1 cellular context compared by ENCODE assay signal in the genomic region with DNA sequence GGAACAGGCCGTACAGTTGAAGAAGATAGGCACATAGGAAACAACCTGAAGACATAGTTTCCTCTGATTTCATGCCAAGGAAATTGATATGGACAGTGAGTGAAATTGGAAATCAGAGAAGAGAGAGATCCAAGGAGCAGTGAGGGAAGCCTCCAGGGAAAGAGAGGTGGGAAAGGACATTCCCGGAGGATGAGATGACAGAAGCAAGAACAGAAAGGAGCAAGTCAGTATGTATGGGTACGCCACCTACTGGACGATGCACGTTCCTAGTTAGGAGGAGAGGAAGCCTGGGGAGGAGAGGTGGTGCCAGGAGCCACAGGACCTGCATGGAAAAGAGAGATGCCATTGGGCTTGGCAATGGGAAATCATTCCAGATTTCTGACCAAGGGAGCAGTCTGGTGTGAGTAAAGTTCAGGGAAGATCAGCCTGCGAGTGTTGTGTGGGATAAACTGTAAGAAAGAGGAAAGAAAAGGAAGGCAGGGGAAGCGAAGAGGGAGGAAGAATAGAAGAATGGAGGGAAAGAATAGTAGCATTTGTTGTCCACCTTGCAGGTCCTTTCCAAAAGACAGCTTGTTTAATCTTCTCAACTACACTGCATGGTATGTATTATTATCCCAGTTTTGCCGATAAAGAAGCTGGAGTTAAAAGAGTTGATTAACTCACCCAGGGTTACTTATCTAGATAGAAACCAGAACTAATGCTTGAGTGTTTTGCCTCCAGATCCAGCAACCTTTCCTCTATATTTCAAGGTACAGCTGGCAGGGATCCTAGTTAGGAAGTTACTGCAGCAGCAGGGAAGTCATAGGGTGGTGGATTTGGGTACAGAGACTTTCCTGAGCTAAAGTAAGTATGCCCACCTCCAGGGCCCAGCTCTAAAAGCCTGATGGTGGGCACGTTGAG.
A peak's percentile ranks its signal among the peaks of the same experiment; 100 is the strongest.
TF ChIP-seq lines count a peak whose summit lies in the region.

No MANE protein-coding gene starts in this region.

TF ChIP-seq in K562, 482 proteins besides CTCF, POLR2A, EP300 and RAD21 (continued from another document and continues in another):
- TF ChIP-seq NEUROD1 (IDR thresholded peaks at IDR 0.05; ENCODE audit: borderline replicate concordance, low read depth, low read length, partially characterized antibody) (no peak), ZNF589 (CRISPR knock-in tag; IDR thresholded peaks at IDR 0.05; ENCODE audit: low read depth) (no peak), ZNF41 (CRISPR knock-in tag; conservative IDR thresholded peaks at IDR 0.05) (no peak), ZNF77 (CRISPR knock-in tag; IDR thresholded peaks at IDR 0.05) (no peak), ZNF699 (CRISPR knock-in tag; IDR thresholded peaks at IDR 0.05; ENCODE audit: insufficient replicate concordance) (no peak), CLOCK (CRISPR knock-in tag; IDR thresholded peaks at IDR 0.05; ENCODE audit: borderline replicate concordance) (no peak), BHLHE40 (IDR thresholded peaks at IDR 0.05; ENCODE audit: low read length) (no peak), ZNF586 (CRISPR knock-in tag; conservative IDR thresholded peaks at IDR 0.05) (no peak), TCF7 (IDR thresholded peaks at IDR 0.05; ENCODE audit: borderline replicate concordance) (no peak), ZNF57 (CRISPR knock-in tag; IDR thresholded peaks at IDR 0.05) (no peak), TBL1XR1 (IDR thresholded peaks at IDR 0.05; ENCODE audit: low read length in 2 of 2) (no peak), CHD2 (IDR thresholded peaks at IDR 0.05; ENCODE audit: low read depth, low read length) (no peak), MTA3 (IDR thresholded peaks at IDR 0.05; ENCODE audit: borderline replicate concordance) (no peak; the same call in 1 of the 2 replicates), ZNF785 (CRISPR knock-in tag; IDR thresholded peaks at IDR 0.05) (no peak), HDAC8 (tag; IDR thresholded peaks at IDR 0.05) (no peak), ZNF668 (CRISPR knock-in tag; IDR thresholded peaks at IDR 0.05) (no peak), HNRNPUL1 (IDR thresholded peaks at IDR 0.05; ENCODE audit: low read length) (no peak), MTA2 (IDR thresholded peaks at IDR 0.05; ENCODE audit: low read depth) (peak; percentile 33; the same call in 1 of the 2 replicates), PHF21A (IDR thresholded peaks at IDR 0.05; ENCODE audit: borderline replicate concordance, low read depth) (no peak), ZNF134 (CRISPR knock-in tag; conservative IDR thresholded peaks at IDR 0.05) (no peak), KLF1 (tag; IDR thresholded peaks at IDR 0.05) (no peak), RFX1 (IDR thresholded peaks at IDR 0.05) (no peak)
- TF ChIP-seq, protein P1, sequence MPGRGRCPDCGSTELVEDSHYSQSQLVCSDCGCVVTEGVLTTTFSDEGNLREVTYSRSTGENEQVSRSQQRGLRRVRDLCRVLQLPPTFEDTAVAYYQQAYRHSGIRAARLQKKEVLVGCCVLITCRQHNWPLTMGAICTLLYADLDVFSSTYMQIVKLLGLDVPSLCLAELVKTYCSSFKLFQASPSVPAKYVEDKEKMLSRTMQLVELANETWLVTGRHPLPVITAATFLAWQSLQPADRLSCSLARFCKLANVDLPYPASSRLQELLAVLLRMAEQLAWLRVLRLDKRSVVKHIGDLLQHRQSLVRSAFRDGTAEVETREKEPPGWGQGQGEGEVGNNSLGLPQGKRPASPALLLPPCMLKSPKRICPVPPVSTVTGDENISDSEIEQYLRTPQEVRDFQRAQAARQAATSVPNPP (IDR thresholded peaks at IDR 0.05; ENCODE audit: borderline replicate concordance, insufficient read depth, insufficient read length): no peak
- TF ChIP-seq, protein P2, sequence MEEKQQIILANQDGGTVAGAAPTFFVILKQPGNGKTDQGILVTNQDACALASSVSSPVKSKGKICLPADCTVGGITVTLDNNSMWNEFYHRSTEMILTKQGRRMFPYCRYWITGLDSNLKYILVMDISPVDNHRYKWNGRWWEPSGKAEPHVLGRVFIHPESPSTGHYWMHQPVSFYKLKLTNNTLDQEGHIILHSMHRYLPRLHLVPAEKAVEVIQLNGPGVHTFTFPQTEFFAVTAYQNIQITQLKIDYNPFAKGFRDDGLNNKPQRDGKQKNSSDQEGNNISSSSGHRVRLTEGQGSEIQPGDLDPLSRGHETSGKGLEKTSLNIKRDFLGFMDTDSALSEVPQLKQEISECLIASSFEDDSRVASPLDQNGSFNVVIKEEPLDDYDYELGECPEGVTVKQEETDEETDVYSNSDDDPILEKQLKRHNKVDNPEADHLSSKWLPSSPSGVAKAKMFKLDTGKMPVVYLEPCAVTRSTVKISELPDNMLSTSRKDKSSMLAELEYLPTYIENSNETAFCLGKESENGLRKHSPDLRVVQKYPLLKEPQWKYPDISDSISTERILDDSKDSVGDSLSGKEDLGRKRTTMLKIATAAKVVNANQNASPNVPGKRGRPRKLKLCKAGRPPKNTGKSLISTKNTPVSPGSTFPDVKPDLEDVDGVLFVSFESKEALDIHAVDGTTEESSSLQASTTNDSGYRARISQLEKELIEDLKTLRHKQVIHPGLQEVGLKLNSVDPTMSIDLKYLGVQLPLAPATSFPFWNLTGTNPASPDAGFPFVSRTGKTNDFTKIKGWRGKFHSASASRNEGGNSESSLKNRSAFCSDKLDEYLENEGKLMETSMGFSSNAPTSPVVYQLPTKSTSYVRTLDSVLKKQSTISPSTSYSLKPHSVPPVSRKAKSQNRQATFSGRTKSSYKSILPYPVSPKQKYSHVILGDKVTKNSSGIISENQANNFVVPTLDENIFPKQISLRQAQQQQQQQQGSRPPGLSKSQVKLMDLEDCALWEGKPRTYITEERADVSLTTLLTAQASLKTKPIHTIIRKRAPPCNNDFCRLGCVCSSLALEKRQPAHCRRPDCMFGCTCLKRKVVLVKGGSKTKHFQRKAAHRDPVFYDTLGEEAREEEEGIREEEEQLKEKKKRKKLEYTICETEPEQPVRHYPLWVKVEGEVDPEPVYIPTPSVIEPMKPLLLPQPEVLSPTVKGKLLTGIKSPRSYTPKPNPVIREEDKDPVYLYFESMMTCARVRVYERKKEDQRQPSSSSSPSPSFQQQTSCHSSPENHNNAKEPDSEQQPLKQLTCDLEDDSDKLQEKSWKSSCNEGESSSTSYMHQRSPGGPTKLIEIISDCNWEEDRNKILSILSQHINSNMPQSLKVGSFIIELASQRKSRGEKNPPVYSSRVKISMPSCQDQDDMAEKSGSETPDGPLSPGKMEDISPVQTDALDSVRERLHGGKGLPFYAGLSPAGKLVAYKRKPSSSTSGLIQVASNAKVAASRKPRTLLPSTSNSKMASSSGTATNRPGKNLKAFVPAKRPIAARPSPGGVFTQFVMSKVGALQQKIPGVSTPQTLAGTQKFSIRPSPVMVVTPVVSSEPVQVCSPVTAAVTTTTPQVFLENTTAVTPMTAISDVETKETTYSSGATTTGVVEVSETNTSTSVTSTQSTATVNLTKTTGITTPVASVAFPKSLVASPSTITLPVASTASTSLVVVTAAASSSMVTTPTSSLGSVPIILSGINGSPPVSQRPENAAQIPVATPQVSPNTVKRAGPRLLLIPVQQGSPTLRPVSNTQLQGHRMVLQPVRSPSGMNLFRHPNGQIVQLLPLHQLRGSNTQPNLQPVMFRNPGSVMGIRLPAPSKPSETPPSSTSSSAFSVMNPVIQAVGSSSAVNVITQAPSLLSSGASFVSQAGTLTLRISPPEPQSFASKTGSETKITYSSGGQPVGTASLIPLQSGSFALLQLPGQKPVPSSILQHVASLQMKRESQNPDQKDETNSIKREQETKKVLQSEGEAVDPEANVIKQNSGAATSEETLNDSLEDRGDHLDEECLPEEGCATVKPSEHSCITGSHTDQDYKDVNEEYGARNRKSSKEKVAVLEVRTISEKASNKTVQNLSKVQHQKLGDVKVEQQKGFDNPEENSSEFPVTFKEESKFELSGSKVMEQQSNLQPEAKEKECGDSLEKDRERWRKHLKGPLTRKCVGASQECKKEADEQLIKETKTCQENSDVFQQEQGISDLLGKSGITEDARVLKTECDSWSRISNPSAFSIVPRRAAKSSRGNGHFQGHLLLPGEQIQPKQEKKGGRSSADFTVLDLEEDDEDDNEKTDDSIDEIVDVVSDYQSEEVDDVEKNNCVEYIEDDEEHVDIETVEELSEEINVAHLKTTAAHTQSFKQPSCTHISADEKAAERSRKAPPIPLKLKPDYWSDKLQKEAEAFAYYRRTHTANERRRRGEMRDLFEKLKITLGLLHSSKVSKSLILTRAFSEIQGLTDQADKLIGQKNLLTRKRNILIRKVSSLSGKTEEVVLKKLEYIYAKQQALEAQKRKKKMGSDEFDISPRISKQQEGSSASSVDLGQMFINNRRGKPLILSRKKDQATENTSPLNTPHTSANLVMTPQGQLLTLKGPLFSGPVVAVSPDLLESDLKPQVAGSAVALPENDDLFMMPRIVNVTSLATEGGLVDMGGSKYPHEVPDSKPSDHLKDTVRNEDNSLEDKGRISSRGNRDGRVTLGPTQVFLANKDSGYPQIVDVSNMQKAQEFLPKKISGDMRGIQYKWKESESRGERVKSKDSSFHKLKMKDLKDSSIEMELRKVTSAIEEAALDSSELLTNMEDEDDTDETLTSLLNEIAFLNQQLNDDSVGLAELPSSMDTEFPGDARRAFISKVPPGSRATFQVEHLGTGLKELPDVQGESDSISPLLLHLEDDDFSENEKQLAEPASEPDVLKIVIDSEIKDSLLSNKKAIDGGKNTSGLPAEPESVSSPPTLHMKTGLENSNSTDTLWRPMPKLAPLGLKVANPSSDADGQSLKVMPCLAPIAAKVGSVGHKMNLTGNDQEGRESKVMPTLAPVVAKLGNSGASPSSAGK (IDR thresholded peaks at IDR 0.05): no peak
- TF ChIP-seq, protein P3, sequence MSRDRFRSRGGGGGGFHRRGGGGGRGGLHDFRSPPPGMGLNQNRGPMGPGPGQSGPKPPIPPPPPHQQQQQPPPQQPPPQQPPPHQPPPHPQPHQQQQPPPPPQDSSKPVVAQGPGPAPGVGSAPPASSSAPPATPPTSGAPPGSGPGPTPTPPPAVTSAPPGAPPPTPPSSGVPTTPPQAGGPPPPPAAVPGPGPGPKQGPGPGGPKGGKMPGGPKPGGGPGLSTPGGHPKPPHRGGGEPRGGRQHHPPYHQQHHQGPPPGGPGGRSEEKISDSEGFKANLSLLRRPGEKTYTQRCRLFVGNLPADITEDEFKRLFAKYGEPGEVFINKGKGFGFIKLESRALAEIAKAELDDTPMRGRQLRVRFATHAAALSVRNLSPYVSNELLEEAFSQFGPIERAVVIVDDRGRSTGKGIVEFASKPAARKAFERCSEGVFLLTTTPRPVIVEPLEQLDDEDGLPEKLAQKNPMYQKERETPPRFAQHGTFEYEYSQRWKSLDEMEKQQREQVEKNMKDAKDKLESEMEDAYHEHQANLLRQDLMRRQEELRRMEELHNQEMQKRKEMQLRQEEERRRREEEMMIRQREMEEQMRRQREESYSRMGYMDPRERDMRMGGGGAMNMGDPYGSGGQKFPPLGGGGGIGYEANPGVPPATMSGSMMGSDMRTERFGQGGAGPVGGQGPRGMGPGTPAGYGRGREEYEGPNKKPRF (IDR thresholded peaks at IDR 0.05; ENCODE audit: low read depth, low read length): no peak
